1 cellular context compared by ENCODE assay signal in genomic region chr12:57764662-57765002, GRCh38.
TF ChIP-seq lines count a peak whose summit lies in the region.

No MANE protein-coding gene starts in this region.

TF ChIP-seq in HCT116, 20 proteins besides CTCF, POLR2A, EP300 and RAD21 (continued from another document):
- TF ChIP-seq ZBTB33 (IDR thresholded peaks at IDR 0.05; ENCODE audit: extremely low read depth, insufficient replicate concordance, low read length) (no peak), SRF (IDR thresholded peaks at IDR 0.05; ENCODE audit: low read depth) (no peak)
TF ChIP-seq in HCT116: peak in this region for 2.
